ENCODE assay signal across 1 cellular context in the genomic region with DNA sequence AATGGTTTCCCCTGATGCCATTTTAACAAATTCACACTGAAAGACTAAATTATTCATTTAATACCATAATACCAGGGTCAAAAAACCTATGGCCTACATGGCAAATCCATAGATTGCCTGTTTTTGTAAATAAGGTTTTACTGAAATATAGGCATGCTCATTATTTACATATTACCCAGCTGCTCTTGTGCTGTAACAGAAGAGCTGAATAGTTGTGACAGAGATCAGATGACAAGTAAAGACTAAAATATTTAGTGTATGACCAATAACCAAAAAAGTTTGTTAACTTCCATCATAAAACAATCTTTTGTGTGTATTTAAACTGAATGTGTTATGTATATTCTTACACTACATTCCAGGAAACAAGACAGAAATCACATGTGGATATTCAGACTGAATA.
TF ChIP-seq lines count a peak whose summit lies in the region.

No MANE protein-coding gene starts in this region.

TF ChIP-seq in A549, 52 proteins besides CTCF, POLR2A, EP300 and RAD21 (continued from another document):
- TF ChIP-seq, protein P1, sequence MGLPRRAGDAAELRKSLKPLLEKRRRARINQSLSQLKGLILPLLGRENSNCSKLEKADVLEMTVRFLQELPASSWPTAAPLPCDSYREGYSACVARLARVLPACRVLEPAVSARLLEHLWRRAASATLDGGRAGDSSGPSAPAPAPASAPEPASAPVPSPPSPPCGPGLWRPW (IDR thresholded peaks at IDR 0.05): no peak
- no peak for TF ChIP-seq CEBPB (IDR thresholded peaks at IDR 0.05)
TF ChIP-seq in A549: peak in this region for 0.
